1 cellular context compared by ENCODE assay signal in the genomic region with DNA sequence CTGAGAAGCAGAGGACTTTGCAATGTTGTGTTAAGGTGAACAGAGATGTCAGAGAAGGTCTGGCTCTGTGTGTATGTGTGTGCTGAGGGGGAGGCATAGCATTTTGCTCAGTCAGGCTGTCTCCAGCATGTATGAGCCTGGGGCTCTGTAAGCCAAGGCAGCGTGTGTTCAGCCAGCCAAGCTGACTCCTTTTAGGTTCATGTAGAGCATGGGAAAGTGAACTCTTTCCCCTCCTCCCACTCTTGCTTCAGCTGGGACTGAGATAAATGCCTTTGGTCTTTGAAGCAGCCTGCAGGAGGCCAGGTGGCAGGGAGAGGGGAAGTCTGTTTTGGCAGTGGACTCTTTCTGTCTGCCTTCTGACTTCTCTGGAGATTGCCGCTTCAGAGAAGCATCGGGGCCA.
A peak's percentile ranks its signal among the peaks of the same experiment; 100 is the strongest.
TF ChIP-seq lines count a peak whose summit lies in the region.

No MANE protein-coding gene starts in this region.

TF ChIP-seq in HepG2, 621 proteins besides CTCF, POLR2A, EP300 and RAD21 (continued from another document and continues in another):
- TF ChIP-seq MYC (CRISPR knock-in tag; IDR thresholded peaks at IDR 0.05; ENCODE audit: borderline replicate concordance) (0 out of 2 replicates have a peak, but pooled peaks have one; percentile 21), HIC2 (CRISPR knock-in tag; IDR thresholded peaks at IDR 0.05; ENCODE audit: low read depth) (no peak), THAP8 (CRISPR knock-in tag; IDR thresholded peaks at IDR 0.05; ENCODE audit: borderline replicate concordance) (no peak), DPF2 (CRISPR knock-in tag; IDR thresholded peaks at IDR 0.05; ENCODE audit: borderline replicate concordance, low read depth) (no peak), ZNF644 (CRISPR knock-in tag; IDR thresholded peaks at IDR 0.05; ENCODE audit: low read depth) (no peak), ZKSCAN1 (IDR thresholded peaks at IDR 0.05; ENCODE audit: low read length) (no peak), ATF2 (CRISPR knock-in tag; IDR thresholded peaks at IDR 0.05) (no peak), SRSF4 (IDR thresholded peaks at IDR 0.05; ENCODE audit: low read depth, low read length, poor library complexity, severe bottlenecking) (no peak), MAZ (IDR thresholded peaks at IDR 0.05; ENCODE audit: borderline replicate concordance, low read depth, low read length) (no peak), MAZ (CRISPR knock-in tag; IDR thresholded peaks at IDR 0.05; ENCODE audit: low read depth) (no peak), TRIM24 (CRISPR knock-in tag; IDR thresholded peaks at IDR 0.05) (no peak), ZNF562 (CRISPR knock-in tag; IDR thresholded peaks at IDR 0.05; ENCODE audit: borderline replicate concordance) (no peak), GATAD1 (CRISPR knock-in tag; IDR thresholded peaks at IDR 0.05) (no peak), ASH2L (IDR thresholded peaks at IDR 0.05; ENCODE audit: insufficient read length, low read depth, low read length) (no peak), THAP9 (CRISPR knock-in tag; IDR thresholded peaks at IDR 0.05; ENCODE audit: borderline replicate concordance) (no peak), ZFP90 (CRISPR knock-in tag; IDR thresholded peaks at IDR 0.05; ENCODE audit: borderline replicate concordance) (peak; percentile 94; the same call in 1 of the 2 replicates), SMARCE1 (IDR thresholded peaks at IDR 0.05; ENCODE audit: borderline replicate concordance) (no peak), ZNF281 (CRISPR knock-in tag; IDR thresholded peaks at IDR 0.05; ENCODE audit: borderline replicate concordance) (peak; percentile 83), NCOA5 (CRISPR knock-in tag; IDR thresholded peaks at IDR 0.05) (no peak), ZNF775 (CRISPR knock-in tag; IDR thresholded peaks at IDR 0.05; ENCODE audit: borderline replicate concordance) (no peak), ZBTB34 (CRISPR knock-in tag; IDR thresholded peaks at IDR 0.05) (no peak), ZNF7 (CRISPR knock-in tag; IDR thresholded peaks at IDR 0.05) (no peak), ZNF572 (CRISPR knock-in tag; IDR thresholded peaks at IDR 0.05) (no peak), PCBP1 (IDR thresholded peaks at IDR 0.05; ENCODE audit: borderline replicate concordance, low read depth, low read length) (no peak), ZBTB25 (CRISPR knock-in tag; IDR thresholded peaks at IDR 0.05) (no peak)
- TF ChIP-seq, protein P1, sequence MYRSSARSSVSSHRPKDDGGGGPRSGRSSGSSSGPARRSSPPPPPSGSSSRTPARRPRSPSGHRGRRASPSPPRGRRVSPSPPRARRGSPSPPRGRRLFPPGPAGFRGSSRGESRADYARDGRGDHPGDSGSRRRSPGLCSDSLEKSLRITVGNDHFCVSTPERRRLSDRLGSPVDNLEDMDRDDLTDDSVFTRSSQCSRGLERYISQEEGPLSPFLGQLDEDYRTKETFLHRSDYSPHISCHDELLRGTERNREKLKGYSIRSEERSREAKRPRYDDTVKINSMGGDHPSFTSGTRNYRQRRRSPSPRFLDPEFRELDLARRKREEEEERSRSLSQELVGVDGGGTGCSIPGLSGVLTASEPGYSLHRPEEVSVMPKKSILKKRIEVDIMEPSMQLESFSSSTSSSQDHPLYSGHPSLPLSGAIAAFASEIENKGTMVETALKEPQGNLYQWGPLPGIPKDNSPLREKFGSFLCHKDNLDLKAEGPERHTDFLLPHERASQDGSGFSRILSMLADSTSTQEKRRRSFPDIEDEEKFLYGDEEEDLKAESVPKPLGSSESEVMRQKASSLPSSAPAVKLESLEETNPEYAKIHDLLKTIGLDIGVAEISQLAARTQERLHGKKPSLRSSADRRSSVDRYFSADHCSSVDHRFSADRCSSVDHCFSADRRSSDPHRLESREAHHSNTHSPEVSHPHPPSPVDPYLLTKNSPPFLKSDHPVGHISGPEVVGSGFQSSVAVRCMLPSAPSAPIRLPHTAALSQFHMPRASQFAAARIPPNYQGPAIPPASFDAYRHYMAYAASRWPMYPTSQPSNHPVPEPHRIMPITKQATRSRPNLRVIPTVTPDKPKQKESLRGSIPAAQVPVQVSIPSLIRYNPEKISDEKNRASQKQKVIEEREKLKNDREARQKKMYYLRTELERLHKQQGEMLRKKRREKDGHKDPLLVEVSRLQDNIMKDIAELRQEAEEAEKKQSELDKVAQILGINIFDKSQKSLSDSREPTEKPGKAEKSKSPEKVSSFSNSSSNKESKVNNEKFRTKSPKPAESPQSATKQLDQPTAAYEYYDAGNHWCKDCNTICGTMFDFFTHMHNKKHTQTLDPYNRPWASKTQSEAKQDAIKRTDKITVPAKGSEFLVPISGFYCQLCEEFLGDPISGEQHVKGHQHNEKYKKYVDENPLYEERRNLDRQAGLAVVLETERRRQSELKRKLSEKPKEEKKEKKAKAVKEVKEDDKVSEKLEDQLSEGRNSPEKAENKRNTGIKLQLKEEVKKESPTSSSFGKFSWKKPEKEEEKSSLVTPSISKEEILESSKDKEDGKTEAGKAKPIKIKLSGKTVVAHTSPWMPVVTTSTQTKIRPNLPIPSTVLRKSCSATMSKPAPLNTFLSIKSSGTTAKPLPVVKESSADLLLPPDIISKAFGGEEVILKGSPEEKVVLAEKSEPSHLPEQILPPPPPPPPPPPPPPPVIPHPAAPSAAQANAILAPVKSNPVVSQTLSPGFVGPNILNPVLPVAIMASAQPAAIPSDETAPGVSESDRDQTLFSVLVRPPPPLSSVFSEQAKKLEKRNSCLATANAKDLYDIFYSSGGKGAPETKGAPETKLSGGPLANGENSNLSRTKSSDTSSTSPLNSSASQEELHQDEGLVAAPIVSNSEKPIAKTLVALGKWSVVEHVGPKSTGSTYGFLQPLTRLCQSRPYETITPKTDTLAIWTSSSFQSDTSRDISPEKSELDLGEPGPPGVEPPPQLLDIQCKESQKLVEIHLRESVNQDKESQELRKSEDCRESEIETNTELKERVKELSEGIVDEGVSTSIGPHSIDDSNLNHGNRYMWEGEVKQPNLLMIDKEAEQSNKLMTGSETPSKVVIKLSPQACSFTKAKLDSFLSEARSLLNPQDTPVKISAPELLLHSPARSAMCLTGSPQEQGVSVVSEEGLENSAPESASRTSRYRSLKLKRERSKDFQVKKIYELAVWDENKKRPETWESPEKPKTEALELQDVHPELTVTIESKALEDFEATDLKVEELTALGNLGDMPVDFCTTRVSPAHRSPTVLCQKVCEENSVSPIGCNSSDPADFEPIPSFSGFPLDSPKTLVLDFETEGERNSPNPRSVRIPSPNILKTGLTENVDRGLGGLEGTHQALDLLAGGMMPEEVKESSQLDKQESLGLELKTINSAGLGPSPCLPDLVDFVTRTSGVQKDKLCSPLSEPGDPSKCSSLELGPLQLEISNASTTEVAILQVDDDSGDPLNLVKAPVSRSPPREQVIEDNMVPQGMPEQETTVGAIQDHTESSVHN (CRISPR knock-in tag; IDR thresholded peaks at IDR 0.05) = no peak
- TF ChIP-seq, protein P2, sequence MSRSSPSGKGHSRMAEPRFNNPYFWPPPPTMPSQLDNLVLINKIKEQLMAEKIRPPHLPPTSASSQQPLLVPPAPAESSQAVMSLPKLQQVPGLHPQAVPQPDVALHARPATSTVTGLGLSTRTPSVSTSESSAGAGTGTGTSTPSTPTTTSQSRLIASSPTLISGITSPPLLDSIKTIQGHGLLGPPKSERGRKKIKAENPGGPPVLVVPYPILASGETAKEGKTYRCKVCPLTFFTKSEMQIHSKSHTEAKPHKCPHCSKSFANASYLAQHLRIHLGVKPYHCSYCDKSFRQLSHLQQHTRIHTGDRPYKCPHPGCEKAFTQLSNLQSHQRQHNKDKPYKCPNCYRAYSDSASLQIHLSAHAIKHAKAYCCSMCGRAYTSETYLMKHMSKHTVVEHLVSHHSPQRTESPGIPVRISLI (CRISPR knock-in tag; IDR thresholded peaks at IDR 0.05; ENCODE audit: borderline replicate concordance) = no peak
- TF ChIP-seq, protein P3, sequence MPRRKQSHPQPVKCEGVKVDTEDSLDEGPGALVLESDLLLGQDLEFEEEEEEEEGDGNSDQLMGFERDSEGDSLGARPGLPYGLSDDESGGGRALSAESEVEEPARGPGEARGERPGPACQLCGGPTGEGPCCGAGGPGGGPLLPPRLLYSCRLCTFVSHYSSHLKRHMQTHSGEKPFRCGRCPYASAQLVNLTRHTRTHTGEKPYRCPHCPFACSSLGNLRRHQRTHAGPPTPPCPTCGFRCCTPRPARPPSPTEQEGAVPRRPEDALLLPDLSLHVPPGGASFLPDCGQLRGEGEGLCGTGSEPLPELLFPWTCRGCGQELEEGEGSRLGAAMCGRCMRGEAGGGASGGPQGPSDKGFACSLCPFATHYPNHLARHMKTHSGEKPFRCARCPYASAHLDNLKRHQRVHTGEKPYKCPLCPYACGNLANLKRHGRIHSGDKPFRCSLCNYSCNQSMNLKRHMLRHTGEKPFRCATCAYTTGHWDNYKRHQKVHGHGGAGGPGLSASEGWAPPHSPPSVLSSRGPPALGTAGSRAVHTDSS (CRISPR knock-in tag; conservative IDR thresholded peaks at IDR 0.05) = no peak
